Comparison of ENCODE assay signal across 9 cellular contexts in the genomic region with DNA sequence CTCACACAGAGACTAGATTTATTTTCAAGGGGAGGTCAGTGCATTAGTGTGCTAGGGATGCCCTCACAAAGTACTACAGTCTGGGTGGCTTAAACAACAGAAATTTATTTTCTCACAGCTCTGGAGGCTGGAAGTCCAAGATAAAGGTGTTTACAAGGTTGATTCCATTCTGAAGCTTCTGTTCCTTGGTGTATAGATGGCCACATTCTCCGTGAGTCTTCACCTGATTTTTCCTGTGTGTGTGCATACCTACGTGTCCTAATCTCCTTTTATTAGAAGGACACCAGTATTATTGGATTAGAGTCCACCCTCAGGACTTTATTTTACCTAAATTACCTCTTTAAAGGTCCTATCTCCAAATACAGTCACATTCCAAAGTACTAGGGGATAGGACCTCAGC.
"Had no signal": no experiment of that assay in that cellular context is flagged by ENCODE, and none has a peak within 500 bp of the region (broad histone marks: within the 10 kb centered on the region; RNA-seq: fewer than 3 reads in every experiment).

No MANE protein-coding gene starts in this region.

- FAIRE-seq: HepG2, K562 had no signal

- H3K36me3 ChIP-seq: HAP-1 had no signal

- H3K27ac Mint-ChIP-seq: GM23338, HFFc6 had no signal

- DNase-seq: H7, HFFc6, KG1 had no signal

- H3K4me2 ChIP-seq: GM23338 had no signal

- H3K27ac ChIP-seq: HL-60 had no signal

- H3K9me3 ChIP-seq: HAP-1 had no signal

- H3K4me3 Mint-ChIP-seq: GM23338, HFFc6 had no signal

- ATAC-seq: GM23338, HCT116, HepG2, K562 had no signal

- H3K4me3 ChIP-seq: GM23338, HAP-1, K562 had no signal
